In the genomic region with DNA sequence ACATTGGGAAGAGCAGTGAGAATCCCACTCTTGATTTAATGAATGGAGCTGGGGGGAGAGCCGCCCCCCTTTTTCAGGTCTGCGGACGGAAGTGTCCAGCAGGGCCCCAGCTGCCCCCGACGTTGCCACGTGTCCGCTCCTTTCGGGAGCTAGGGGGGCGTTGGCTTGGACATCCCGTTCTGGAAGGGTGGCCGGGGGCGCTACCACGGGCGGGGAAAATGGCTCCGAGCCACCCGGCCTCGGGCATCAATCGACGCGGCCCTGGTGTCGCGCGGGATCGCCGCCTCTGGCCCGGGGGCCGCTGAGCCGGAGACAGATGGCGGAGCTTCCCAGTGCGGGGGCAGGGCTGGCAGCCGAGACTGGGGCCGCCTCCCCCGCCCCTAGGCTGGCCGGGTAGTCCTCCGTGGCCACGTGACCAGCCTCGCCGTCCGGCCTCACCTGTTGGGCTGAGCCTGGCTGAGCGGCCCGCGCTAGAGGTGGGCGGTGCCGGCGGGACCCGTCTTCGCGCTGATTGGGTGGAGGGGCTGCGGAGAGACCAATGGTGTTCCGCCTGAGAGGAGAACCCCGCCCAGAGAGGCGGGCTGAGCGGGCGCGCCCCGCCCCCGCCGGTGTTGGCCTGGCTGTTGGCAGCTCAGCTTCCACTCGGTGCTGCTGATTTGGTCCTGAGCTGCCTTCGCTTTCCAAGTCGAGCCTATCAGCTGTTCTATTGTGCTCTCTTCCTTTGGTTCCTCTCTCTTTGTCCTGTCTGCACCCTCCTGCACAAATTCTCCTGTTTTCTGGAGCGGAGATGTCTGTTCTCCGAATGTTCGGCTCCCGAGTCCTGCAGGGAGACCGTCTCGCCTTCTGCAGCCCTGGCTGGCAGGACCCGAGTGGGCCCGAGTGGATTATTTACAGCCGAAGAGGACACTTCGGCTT, we compare ENCODE assay signal across 8 cellular contexts. TPM values are rescaled to one million over a fixed set of nuclear protein-coding genes. Genes with fewer than 3 reads are reported as not detected.
DNase-seq lines count a peak whose midpoint lies in the region; ATAC-seq lines count a peak whose summit lies in the region.

No MANE protein-coding gene starts in this region.

- peak overlapping the region; percentile 93 for H3K27ac ChIP-seq in SJCRH30

- H3K27me3 ChIP-seq in SJCRH30 (no peaks in the 10 kb centered on the region), neuron (ENCODE audit: insufficient read depth, low read length) (no peaks in the 10 kb centered on the region)

- H3K4me1 ChIP-seq in SJCRH30: peaks cover 25% of the 10 kb centered on the region
- peaks cover 38% of the 10 kb centered on the region for H3K4me1 ChIP-seq in neuron (ENCODE audit: insufficient read depth, low read length)

- DNase-seq in GF-D8 (lab: John Stamatoyannopoulos, UW) (peak; percentile 73), SJCRH30 (peak; percentile 100), germinal center (ENCODE audit: low spot score) (peak; percentile 89), DMS153 (lab: John Stamatoyannopoulos, UW) (no peak)
- DNase-seq in activated naive CD4-positive, alpha-beta T cell treated with anti-CD3 and anti-CD28 coated beads, Interleukin-2, amount 50 U/mL, for 16 hours: peak; percentile 91
- DNase-seq in stimulated activated naive CD8-positive, alpha-beta T cell treated with anti-CD3 and anti-CD28 coated beads, Interleukin-15, Interleukin-2, amounts not matched to agents 100 U/mL and 50 U/mL, for 24 hours: peak; percentile 91

- peak; percentile 78 for ATAC-seq in HG03175 (IDR thresholded peaks at IDR 0.05; ENCODE audit: unreplicated experiment)
- peak; percentile 98 for ATAC-seq in stimulated activated naive CD8-positive, alpha-beta T cell treated with anti-CD3 and anti-CD28 coated beads, Interleukin-15, Interleukin-2, amounts not matched to agents 100 U/mL and 50 U/mL, for 24 hours

- H3K36me3 ChIP-seq in SJCRH30: no peaks in the 10 kb centered on the region
- peaks cover 51% of the 10 kb centered on the region for H3K36me3 ChIP-seq in neuron (ENCODE audit: insufficient read depth, low read length)

- H2AFZ ChIP-seq in neuron (ENCODE audit: low read depth, low read length): no peak overlapping the region

- H3K9me3 ChIP-seq in SJCRH30 (replicated peaks): no peaks in the 10 kb centered on the region
- H3K9me3 ChIP-seq in neuron (ENCODE audit: low read length): peaks cover 35% of the 10 kb centered on the region

- H3K4me3 ChIP-seq in SJCRH30 (peak overlapping the region; percentile 68), neuron (ENCODE audit: low read length) (peak overlapping the region; percentile 71)

RNA-seq across cellular contexts. Expression of a gene that starts 8.3 kb away (rescaled TPM):
- total RNA-seq in SJCRH30 (2014; rRNA removed; shearing (Covaris generic)): 41.5 and 44.8 TPM in 2 replicates
